2 cellular contexts compared by ENCODE assay signal in the genomic region with DNA sequence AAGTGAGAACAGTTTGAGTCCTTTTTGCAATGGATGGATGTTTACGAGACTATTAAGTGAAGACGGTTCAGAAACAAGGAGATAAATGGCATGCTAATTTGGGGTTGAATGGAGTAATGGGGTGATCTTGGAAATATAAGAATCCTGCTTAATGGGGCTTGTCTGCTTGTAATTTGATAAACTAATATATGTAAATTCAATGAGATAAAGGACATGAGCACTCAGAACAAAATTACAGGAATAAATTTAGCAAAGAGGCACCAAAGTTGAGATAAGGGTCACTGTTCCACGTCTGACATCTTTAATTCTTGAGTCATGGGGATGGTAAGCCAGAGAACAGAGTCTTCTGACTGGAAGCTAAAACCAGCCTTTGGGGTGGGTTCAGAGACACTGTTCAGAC.
A peak's percentile ranks its signal among the peaks of the same experiment; 100 is the strongest.
TF ChIP-seq lines count a peak whose summit lies in the region.

No MANE protein-coding gene starts in this region.

TF ChIP-seq in A549, 52 proteins besides CTCF, POLR2A, EP300 and RAD21 (continued from another document):
- TF ChIP-seq, protein P1, sequence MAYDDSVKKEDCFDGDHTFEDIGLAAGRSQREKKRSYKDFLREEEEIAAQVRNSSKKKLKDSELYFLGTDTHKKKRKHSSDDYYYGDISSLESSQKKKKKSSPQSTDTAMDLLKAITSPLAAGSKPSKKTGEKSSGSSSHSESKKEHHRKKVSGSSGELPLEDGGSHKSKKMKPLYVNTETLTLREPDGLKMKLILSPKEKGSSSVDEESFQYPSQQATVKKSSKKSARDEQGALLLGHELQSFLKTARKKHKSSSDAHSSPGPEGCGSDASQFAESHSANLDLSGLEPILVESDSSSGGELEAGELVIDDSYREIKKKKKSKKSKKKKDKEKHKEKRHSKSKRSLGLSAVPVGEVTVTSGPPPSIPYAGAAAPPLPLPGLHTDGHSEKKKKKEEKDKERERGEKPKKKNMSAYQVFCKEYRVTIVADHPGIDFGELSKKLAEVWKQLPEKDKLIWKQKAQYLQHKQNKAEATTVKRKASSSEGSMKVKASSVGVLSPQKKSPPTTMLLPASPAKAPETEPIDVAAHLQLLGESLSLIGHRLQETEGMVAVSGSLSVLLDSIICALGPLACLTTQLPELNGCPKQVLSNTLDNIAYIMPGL (CRISPR knock-in tag; IDR thresholded peaks at IDR 0.05; ENCODE audit: borderline replicate concordance) = no peak
- no peak for TF ChIP-seq HOXA7 (CRISPR knock-in tag; IDR thresholded peaks at IDR 0.05)
- TF ChIP-seq, protein P2, sequence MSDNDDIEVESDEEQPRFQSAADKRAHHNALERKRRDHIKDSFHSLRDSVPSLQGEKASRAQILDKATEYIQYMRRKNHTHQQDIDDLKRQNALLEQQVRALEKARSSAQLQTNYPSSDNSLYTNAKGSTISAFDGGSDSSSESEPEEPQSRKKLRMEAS (IDR thresholded peaks at IDR 0.05) = no peak
TF ChIP-seq in A549: peak in this region for 0.

TF ChIP-seq in SK-N-SH treated with all-trans-retinoic acid at 6 μM for 48 hours, 23 proteins besides CTCF, POLR2A, EP300 and RAD21 (continued from another document):
- TF ChIP-seq, protein P3, sequence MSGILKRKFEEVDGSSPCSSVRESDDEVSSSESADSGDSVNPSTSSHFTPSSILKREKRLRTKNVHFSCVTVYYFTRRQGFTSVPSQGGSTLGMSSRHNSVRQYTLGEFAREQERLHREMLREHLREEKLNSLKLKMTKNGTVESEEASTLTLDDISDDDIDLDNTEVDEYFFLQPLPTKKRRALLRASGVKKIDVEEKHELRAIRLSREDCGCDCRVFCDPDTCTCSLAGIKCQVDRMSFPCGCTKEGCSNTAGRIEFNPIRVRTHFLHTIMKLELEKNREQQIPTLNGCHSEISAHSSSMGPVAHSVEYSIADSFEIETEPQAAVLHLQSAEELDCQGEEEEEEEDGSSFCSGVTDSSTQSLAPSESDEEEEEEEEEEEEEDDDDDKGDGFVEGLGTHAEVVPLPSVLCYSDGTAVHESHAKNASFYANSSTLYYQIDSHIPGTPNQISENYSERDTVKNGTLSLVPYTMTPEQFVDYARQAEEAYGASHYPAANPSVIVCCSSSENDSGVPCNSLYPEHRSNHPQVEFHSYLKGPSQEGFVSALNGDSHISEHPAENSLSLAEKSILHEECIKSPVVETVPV (CRISPR knock-in tag; IDR thresholded peaks at IDR 0.05) = peak; percentile 78; the same call in 1 of the 2 replicates
- TF ChIP-seq SNAI2 (CRISPR knock-in tag; IDR thresholded peaks at IDR 0.05) = peak; percentile 8; the same call in 1 of the 2 replicates
